In the genomic region with DNA sequence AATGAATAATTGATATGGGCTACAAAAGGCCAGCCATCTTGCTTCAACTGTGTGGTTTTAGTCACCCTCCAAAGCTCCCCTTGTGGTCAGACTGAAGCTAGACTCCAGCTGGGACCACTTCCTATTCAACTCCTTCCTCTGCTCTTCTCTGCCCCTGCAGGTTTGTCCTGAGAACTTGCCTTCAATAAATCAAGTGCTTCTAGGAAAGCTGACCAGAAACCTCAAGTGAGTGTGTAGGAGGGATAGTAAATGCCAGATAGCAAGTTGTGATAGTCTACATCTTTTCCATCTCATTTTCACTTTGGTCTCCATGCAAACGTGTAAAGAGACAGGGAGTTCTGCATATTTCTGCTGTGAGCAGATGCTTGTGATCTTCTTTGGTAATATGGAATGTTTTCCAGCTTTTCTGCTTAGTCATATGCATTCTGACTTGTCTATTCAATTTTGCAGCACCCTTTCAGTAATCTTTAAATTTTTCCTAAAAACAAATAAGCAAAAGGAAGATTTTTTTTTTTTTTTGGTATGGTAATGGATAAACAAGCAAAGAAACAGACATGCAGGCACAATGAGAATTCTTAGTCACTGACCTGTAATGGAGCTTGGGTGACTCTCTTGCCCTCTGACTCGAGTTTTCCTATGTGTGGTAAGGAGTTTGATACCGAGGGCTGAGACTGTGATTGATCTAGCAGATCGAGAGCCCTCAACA, we compare ENCODE assay signal across 8 cellular contexts.
DNase-seq lines count a peak whose midpoint lies in the region; ATAC-seq and TF ChIP-seq lines count a peak whose summit lies in the region.

No MANE protein-coding gene starts in this region.

- H3K27me3 Mint-ChIP-seq in osteocyte (ENCODE audit: unreplicated experiment), result no peaks in the 10 kb centered on the region
- no peaks in the 10 kb centered on the region for H3K27me3 Mint-ChIP-seq in T-helper 2 cell treated with Interferon-gamma antibody and Interleukin-4, amounts not matched to agents 5 μg/mL and 100 μg/mL, for 36 hours (ENCODE audit: low read depth)

- H3K4me1 Mint-ChIP-seq in osteocyte (ENCODE audit: unreplicated experiment), result peaks cover 26% of the 10 kb centered on the region
- no peaks in the 10 kb centered on the region for H3K4me1 Mint-ChIP-seq in T-helper 2 cell treated with Interferon-gamma antibody and Interleukin-4, amounts not matched to agents 5 μg/mL and 100 μg/mL, for 36 hours (ENCODE audit: low read depth)

- no peaks in the 10 kb centered on the region for H3K9me3 Mint-ChIP-seq in osteocyte (ENCODE audit: unreplicated experiment)
- peaks cover 3% of the 10 kb centered on the region for H3K9me3 Mint-ChIP-seq in T-helper 2 cell treated with Interferon-gamma antibody and Interleukin-4, amounts not matched to agents 5 μg/mL and 100 μg/mL, for 36 hours
- peaks cover 4 to 17% of the 10 kb centered on the region in 2 donors for H3K9me3 Mint-ChIP-seq in activated naive CD4-positive, alpha-beta T cell treated with anti-CD3 and anti-CD28 coated beads, Interleukin-2, amount 50 U/mL, for 72 hours

- peak; percentile 16 for TF ChIP-seq CTCF in GM12873 (IDR thresholded peaks at IDR 0.05; ENCODE audit: insufficient read depth, low read depth, low read length, missing control alignments)
- peak; percentile 65 for TF ChIP-seq CTCF in osteocyte (IDR thresholded peaks at IDR 0.05)

- no peak for ATAC-seq in stimulated activated naive CD8-positive, alpha-beta T cell treated with anti-CD3 and anti-CD28 coated beads, Interleukin-15, Interleukin-2, amounts not matched to agents 100 U/mL and 50 U/mL, for 24 hours
- ATAC-seq in activated naive CD4-positive, alpha-beta T cell treated with anti-CD3 and anti-CD28 coated beads, Interleukin-2, amount 50 U/mL, for 72 hours, result no peak

- no peaks in the 10 kb centered on the region for H3K36me3 Mint-ChIP-seq in osteocyte (ENCODE audit: unreplicated experiment)
- no peaks in the 10 kb centered on the region for H3K36me3 Mint-ChIP-seq in T-helper 2 cell treated with Interferon-gamma antibody and Interleukin-4, amounts not matched to agents 5 μg/mL and 100 μg/mL, for 36 hours (ENCODE audit: low read depth)
- H3K36me3 Mint-ChIP-seq in activated naive CD4-positive, alpha-beta T cell treated with anti-CD3 and anti-CD28 coated beads, Interleukin-2, amount 50 U/mL, for 72 hours, result no peaks in the 10 kb centered on the region

- no peak overlapping the region for H3K4me3 Mint-ChIP-seq in osteocyte (ENCODE audit: unreplicated experiment)
- H3K4me3 Mint-ChIP-seq in T-helper 2 cell treated with Interferon-gamma antibody and Interleukin-4, amounts not matched to agents 5 μg/mL and 100 μg/mL, for 36 hours, result no peak overlapping the region

- DNase-seq in NCI-H2227 treated with DMSO at 0.1 percent for 48 hours (lab: John Stamatoyannopoulos, UW), result peak; percentile 45
- DNase-seq in cerebellar cortex (ENCODE audit: low spot score), result peak; percentile 49
- DNase-seq in osteocyte (ENCODE audit: extremely low spot score, unreplicated experiment), result no peak
- DNase-seq in activated CD4-positive, alpha-beta T cell treated with anti-CD3 and anti-CD28 coated beads for 48 hours, result no peak
- DNase-seq in T-helper 2 cell treated with Interferon-gamma antibody and Interleukin-4, amounts not matched to agents 5 μg/mL and 100 μg/mL, for 36 hours (ENCODE audit: low spot score), result no peak
- DNase-seq in stimulated activated naive CD8-positive, alpha-beta T cell treated with anti-CD3 and anti-CD28 coated beads, Interleukin-15, Interleukin-2, amounts not matched to agents 100 U/mL and 50 U/mL, for 24 hours, result no peak
- DNase-seq in activated naive CD4-positive, alpha-beta T cell treated with anti-CD3 and anti-CD28 coated beads, Interleukin-2, amount 50 U/mL, for 72 hours (ENCODE audit: low spot score in 2 of 2), result no peak

- H3K27ac Mint-ChIP-seq in osteocyte (ENCODE audit: unreplicated experiment), result peak overlapping the region; percentile 43
- H3K27ac Mint-ChIP-seq in T-helper 2 cell treated with Interferon-gamma antibody and Interleukin-4, amounts not matched to agents 5 μg/mL and 100 μg/mL, for 36 hours, result no peak overlapping the region
- H3K27ac Mint-ChIP-seq in activated naive CD4-positive, alpha-beta T cell treated with anti-CD3 and anti-CD28 coated beads, Interleukin-2, amount 50 U/mL, for 72 hours, result no peak overlapping the region

Comparison
In these comparisons a context has a peak if more than half of its experiments do, and no peak if none do; other contexts are left out.
1. DNase-seq: peak in NCI-H2227 treated with DMSO at 0.1 percent for 48 hours (single experiment) and cerebellar cortex (single experiment); none in osteocyte (single experiment), activated CD4-positive, alpha-beta T cell treated with anti-CD3 and anti-CD28 coated beads for 48 hours (single experiment), T-helper 2 cell treated with Interferon-gamma antibody and Interleukin-4, amounts not matched to agents 5 μg/mL and 100 μg/mL, for 36 hours (single experiment), stimulated activated naive CD8-positive, alpha-beta T cell treated with anti-CD3 and anti-CD28 coated beads, Interleukin-15, Interleukin-2, amounts not matched to agents 100 U/mL and 50 U/mL, for 24 hours (single experiment) and activated naive CD4-positive, alpha-beta T cell treated with anti-CD3 and anti-CD28 coated beads, Interleukin-2, amount 50 U/mL, for 72 hours (0 of 2).